ENCODE assay signal across 8 cellular contexts in the genomic region with DNA sequence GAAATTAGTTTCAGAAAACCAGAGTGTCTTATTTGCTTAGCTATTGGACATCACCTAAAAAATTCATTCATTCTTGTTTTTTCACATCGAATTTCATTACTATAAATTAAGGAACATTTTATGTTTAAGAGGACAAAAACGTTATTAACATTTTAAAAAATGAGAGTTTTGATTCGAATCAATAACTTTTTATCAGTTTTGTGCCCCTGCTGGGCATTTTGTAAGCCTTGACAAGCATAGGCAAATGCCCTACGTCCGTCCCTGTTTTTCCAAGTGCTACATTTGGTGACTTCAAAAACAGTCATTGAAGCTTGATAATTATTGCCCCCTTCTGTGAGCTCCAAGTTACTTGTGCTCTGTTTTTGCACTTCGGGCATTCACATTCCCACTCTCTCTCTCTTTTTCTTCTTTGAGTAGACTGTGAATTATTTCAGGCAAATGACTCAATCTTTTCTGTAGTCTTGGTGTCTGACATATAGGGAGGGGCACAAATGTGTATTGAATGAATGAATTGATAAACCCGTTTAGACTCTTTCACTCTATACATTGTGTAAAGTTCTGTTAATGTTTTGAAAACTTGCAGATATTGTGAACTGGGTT. TPM values are rescaled to one million over a fixed set of nuclear protein-coding genes. Genes with fewer than 3 reads are reported as not detected.
DNase-seq lines count a peak whose midpoint lies in the region; ATAC-seq, FAIRE-seq and TF ChIP-seq lines count a peak whose summit lies in the region.

No MANE protein-coding gene starts in this region.

- H3K27ac ChIP-seq in stomach = peak overlapping the region in 2 of 5 donors; percentile 89

- peaks cover 2% of the 10 kb centered on the region for H3K27me3 Mint-ChIP-seq in HFFc6 (ENCODE audit: insufficient read depth)

- FAIRE-seq in islet of Langerhans (lab: Jason Lieb, UNC) = peak; percentile 5

- no peak for TF ChIP-seq CTCF in BJ (IDR thresholded peaks at IDR 0.05; ENCODE audit: insufficient read depth, low read depth, low read length)
- TF ChIP-seq CTCF in HFFc6 (IDR thresholded peaks at IDR 0.05) = peak; percentile 57
- no peak for TF ChIP-seq CTCF in stomach (IDR thresholded peaks at IDR 0.05)

- H3K9me3 ChIP-seq in stomach = no peaks in the 10 kb centered on the region

- H3K36me3 ChIP-seq in BJ (ENCODE audit: control insufficient read depth, insufficient read depth, low read length) = no peaks in the 10 kb centered on the region; the same call in 1 of the 2 replicates
- peaks cover 13 to 31% (median 29%) of the 10 kb centered on the region in 4 donors for H3K36me3 ChIP-seq in stomach

- H3K4me1 ChIP-seq in stomach = peaks cover 0 to 38% (median 23%) of the 10 kb centered on the region in 4 donors

- TF ChIP-seq POLR2A in stomach (IDR thresholded peaks at IDR 0.05) = no peak

- no peak for TF ChIP-seq EP300 in stomach (IDR thresholded peaks at IDR 0.05)

- peak overlapping the region; percentile 99 for H3K4me3 ChIP-seq in BJ (ENCODE audit: low read depth, low read length)
- H3K4me3 ChIP-seq in stomach = peak overlapping the region; percentile 77 to 99 (median 96)

- H3K27me3 ChIP-seq in BJ (ENCODE audit: control insufficient read depth, insufficient read depth, low read length) (no peaks in the 10 kb centered on the region), stomach (no peaks in the 10 kb centered on the region)

- CTCF ChIA-PET in BJ (lab: Yijun Ruan, JAX) = interaction anchor here (0.7 to 1.6 kb wide), 4 partner anchors 52 to 228 kb away, joined by 3 to 4 read pairs (median 3); no protein-coding TSS in a partner anchor

- intact Hi-C loops in stomach (cut with DNase I; ENCODE audit: low total_unique reads) = loop anchor here (10.0 kb wide), 1 partner anchor 81 kb away; no protein-coding TSS in a partner anchor

- H3K27ac Mint-ChIP-seq in HFFc6 = peak overlapping the region; percentile 77
- H3K27ac Mint-ChIP-seq in activated naive CD4-positive, alpha-beta T cell treated with anti-CD3 and anti-CD28 coated beads, Interleukin-2, amount 50 U/mL, for 72 hours = peak overlapping the region; percentile 1 to 69

- POLR2A ChIA-PET in BJ (lab: Charles Lee) = no interaction called here

- DNase-seq in BJ (ENCODE audit: low read depth) (no peak), HFFc6 (peak; percentile 28), stomach (no peak), NCI-H2107 (lab: John Stamatoyannopoulos, UW) (no peak), NCI-H446 treated with DMSO at 0.1 percent for 48 hours (lab: John Stamatoyannopoulos, UW) (no peak), epidermal melanocyte (ENCODE audit: insufficient read length, low spot score) (no peak)
- DNase-seq in activated naive CD4-positive, alpha-beta T cell treated with anti-CD3 and anti-CD28 coated beads, Interleukin-2, amount 50 U/mL, for 72 hours (ENCODE audit: low spot score in 2 of 2) = no peak

- H3K4me3 Mint-ChIP-seq in HFFc6 = peak overlapping the region; percentile 89

- peaks cover 7% of the 10 kb centered on the region for H3K36me3 Mint-ChIP-seq in HFFc6 (ENCODE audit: low read depth)
- H3K36me3 Mint-ChIP-seq in activated naive CD4-positive, alpha-beta T cell treated with anti-CD3 and anti-CD28 coated beads, Interleukin-2, amount 50 U/mL, for 72 hours = peaks cover 6 to 27% of the 10 kb centered on the region in 2 donors

- no peaks in the 10 kb centered on the region for H3K9me3 Mint-ChIP-seq in HFFc6
- H3K9me3 Mint-ChIP-seq in activated naive CD4-positive, alpha-beta T cell treated with anti-CD3 and anti-CD28 coated beads, Interleukin-2, amount 50 U/mL, for 72 hours = no peaks in the 10 kb centered on the region

- WGBS in stomach, 5 donors = 4 to 7% (median 5%) methylated on average over 7 of the region's 7 CpGs

- no peak for ATAC-seq in activated naive CD4-positive, alpha-beta T cell treated with anti-CD3 and anti-CD28 coated beads, Interleukin-2, amount 50 U/mL, for 72 hours

- peaks cover 35% of the 10 kb centered on the region for H3K4me1 Mint-ChIP-seq in HFFc6 (ENCODE audit: low read depth)

RNA-seq across cellular contexts. Expression of gene APAF1, which starts 1.2 kb away (rescaled TPM):
- polyA plus RNA-seq in BJ (2011; rRNA removed) (6.0 and 8.8 TPM in 2 replicates), stomach (1 to 10 TPM; 4.4 to 5.7 (median 5.2) TPM)
- 6.3 and 9.1 TPM in 2 replicates for polyA minus RNA-seq in BJ (2011; rRNA and poly(A)+ RNA removed)
- total RNA-seq in HFFc6 (2021; fragmentation: NEBNext Ultra II Directional; extraction: Animal tissue kit (Norgen Biotek cat#: 25700)) = 10 to 100 TPM; 19.0 to 23.6 (median 21.2) TPM
- 10 to 100 TPM; 31.4 to 33.1 TPM for total RNA-seq in activated naive CD4-positive, alpha-beta T cell treated with anti-CD3 and anti-CD28 coated beads, Interleukin-2, amount 50 U/mL, for 72 hours
- total RNA-seq in stomach = 10 to 100 TPM in 4 of 5 donors, 1 to 10 TPM in 1; 9.9 to 93.9 (median 37.5) TPM

RNA-seq across cellular contexts. Expression of gene IKBIP, which starts 1.7 kb away (rescaled TPM):
- polyA plus RNA-seq in BJ (2011; rRNA removed) (30.2 and 53.2 TPM in 2 replicates), stomach (1 to 10 TPM; 5.2 to 5.8 (median 5.7) TPM)
- 3.8 and 4.6 TPM in 2 replicates for polyA minus RNA-seq in BJ (2011; rRNA and poly(A)+ RNA removed)
- total RNA-seq in HFFc6 (2021; fragmentation: NEBNext Ultra II Directional; extraction: Animal tissue kit (Norgen Biotek cat#: 25700)) = 100 to 1,000 TPM in 5 of 6 experiments, 10 to 100 TPM in 1; 96.6 to 131 (median 108) TPM
- 10 to 100 TPM; 12.8 to 28.2 TPM for total RNA-seq in activated naive CD4-positive, alpha-beta T cell treated with anti-CD3 and anti-CD28 coated beads, Interleukin-2, amount 50 U/mL, for 72 hours
- total RNA-seq in stomach = 10 to 100 TPM in 1 of 5 donors, 1 to 10 TPM in 2, under 1 TPM in 2; under 0.01 to 14.5 (median 3.0) TPM

RNA-seq across cellular contexts. Expression of gene SLC25A3, which starts 52.8 kb away (rescaled TPM):
- polyA plus RNA-seq in BJ (2011; rRNA removed) = 909 and 920 TPM in 2 replicates
- 356 and 408 TPM in 2 replicates for polyA minus RNA-seq in BJ (2011; rRNA and poly(A)+ RNA removed)
- total RNA-seq in HFFc6 (2021; fragmentation: NEBNext Ultra II Directional; extraction: Animal tissue kit (Norgen Biotek cat#: 25700)) = 100 to 1,000 TPM; 613 to 701 (median 674) TPM
- total RNA-seq in activated naive CD4-positive, alpha-beta T cell treated with anti-CD3 and anti-CD28 coated beads, Interleukin-2, amount 50 U/mL, for 72 hours = 100 to 1,000 TPM; 563 to 791 TPM
- total RNA-seq in stomach = 100 to 1,000 TPM; 308 to 594 (median 355) TPM
- polyA plus RNA-seq in stomach = 100 to 1,000 TPM; 418 to 479 (median 432) TPM
